Comparison of ENCODE assay signal across 8 cellular contexts in the genomic region with DNA sequence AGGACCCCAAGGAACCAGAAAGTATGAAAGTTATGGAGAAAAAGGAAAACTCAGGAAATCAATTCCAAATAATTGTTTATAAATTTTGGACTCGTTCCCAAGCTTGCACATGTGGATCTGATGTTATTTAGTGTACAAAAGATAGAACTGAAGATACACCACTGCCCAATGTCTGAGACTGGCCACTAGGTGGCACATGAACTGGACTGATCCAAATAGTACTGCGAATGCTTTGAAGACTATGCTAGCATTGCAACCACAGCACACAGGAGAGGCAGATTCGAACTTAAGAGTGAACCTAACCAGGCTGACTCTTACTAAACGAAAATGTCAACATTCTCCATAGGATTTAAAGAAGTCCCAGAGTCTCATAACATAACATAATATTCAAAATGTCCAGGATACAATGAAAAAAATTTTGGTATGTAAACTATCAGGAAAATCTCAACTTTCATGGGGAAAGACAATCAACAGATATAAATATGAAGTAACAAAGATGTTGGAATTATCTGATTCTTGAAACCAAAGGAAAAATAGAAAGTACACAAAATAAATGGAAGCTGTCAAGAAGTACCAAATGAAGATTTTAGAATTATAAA.
DNase-seq lines count a peak whose midpoint lies in the region; ATAC-seq and TF ChIP-seq lines count a peak whose summit lies in the region.

No MANE protein-coding gene starts in this region.

- H3K4me3 Mint-ChIP-seq in activated CD8-positive, alpha-beta memory T cell treated with anti-CD3 and anti-CD28 coated beads, Interleukin-2, amount 10 ng/mL, durations not matched to agents 7 days and 5 days, result no peak overlapping the region
- H3K4me3 Mint-ChIP-seq in nephron, result no peak overlapping the region

- no peaks in the 10 kb centered on the region for H3K27me3 Mint-ChIP-seq in activated CD8-positive, alpha-beta memory T cell treated with anti-CD3 and anti-CD28 coated beads, Interleukin-2, amount 10 ng/mL, durations not matched to agents 7 days and 5 days
- H3K27me3 Mint-ChIP-seq in nephron (ENCODE audit: low read depth), result no peaks in the 10 kb centered on the region

- POLR2A ChIA-PET in RWPE1 (lab: Yijun Ruan, JAX; ENCODE audit: low non-redundant PET), result no interaction called here

- TF ChIP-seq POLR2A in erythroblast (IDR thresholded peaks at IDR 0.05; ENCODE audit: low read length), result no peak

- no peak for ATAC-seq in activated CD8-positive, alpha-beta memory T cell treated with anti-CD3 and anti-CD28 coated beads, Interleukin-2, amount 10 ng/mL, durations not matched to agents 7 days and 5 days
- ATAC-seq in GM21529 (IDR thresholded peaks at IDR 0.05; ENCODE audit: unreplicated experiment), result peak; percentile 80

- H3K36me3 Mint-ChIP-seq in activated CD8-positive, alpha-beta memory T cell treated with anti-CD3 and anti-CD28 coated beads, Interleukin-2, amount 10 ng/mL, durations not matched to agents 7 days and 5 days, result no peaks in the 10 kb centered on the region
- no peaks in the 10 kb centered on the region for H3K36me3 Mint-ChIP-seq in nephron (ENCODE audit: low read depth)

- no peaks in the 10 kb centered on the region for H3K4me1 Mint-ChIP-seq in activated CD8-positive, alpha-beta memory T cell treated with anti-CD3 and anti-CD28 coated beads, Interleukin-2, amount 10 ng/mL, durations not matched to agents 7 days and 5 days
- no peaks in the 10 kb centered on the region for H3K4me1 Mint-ChIP-seq in nephron

- DNase-seq in activated CD8-positive, alpha-beta memory T cell treated with anti-CD3 and anti-CD28 coated beads, Interleukin-2, amount 10 ng/mL, durations not matched to agents 7 days and 5 days, result peak; percentile 39
- no peak for DNase-seq in activated CD8-positive, alpha-beta memory T cell treated with anti-CD3 and anti-CD28 coated beads, Interleukin-2, amount 50 U/mL, for 48 hours
- DNase-seq in HPDE6-E6E7 (ENCODE audit: extremely low spot score) (peak; percentile 26), RWPE1 (ENCODE audit: low spot score) (peak; percentile 36), erythroblast (lab: John Stamatoyannopoulos, UW) (peak; percentile 15 to 47)
- no peak for DNase-seq in activated effector memory CD4-positive, alpha-beta T cell treated with Interleukin-2 at 50 U/mL for 16 hours

- CTCF ChIA-PET in activated CD8-positive, alpha-beta memory T cell treated with anti-CD3 and anti-CD28 coated beads, Interleukin-2, amount 10 ng/mL, durations not matched to agents 7 days and 5 days (lab: Charles Lee), result no interaction called here
- CTCF ChIA-PET in RWPE1 (lab: Yijun Ruan, JAX), result interaction anchor here (0.7 to 0.9 kb wide), 4 partner anchors 9 to 1409 kb away, joined by 3 read pairs; no protein-coding TSS in a partner anchor

- TF ChIP-seq CTCF in RWPE1 (conservative IDR thresholded peaks at IDR 0.05; ENCODE audit: low read depth) (peak; percentile 64), nephron (IDR thresholded peaks at IDR 0.05; ENCODE audit: unreplicated experiment in 3 of 3) (peak; percentile 23 to 49 (median 37))

- no peak overlapping the region for H3K27ac Mint-ChIP-seq in activated CD8-positive, alpha-beta memory T cell treated with anti-CD3 and anti-CD28 coated beads, Interleukin-2, amount 10 ng/mL, durations not matched to agents 7 days and 5 days
- H3K27ac Mint-ChIP-seq in nephron, result no peak overlapping the region

- H3K27ac ChIP-seq in RWPE1, result no peak overlapping the region

- H3K9me3 Mint-ChIP-seq in activated CD8-positive, alpha-beta memory T cell treated with anti-CD3 and anti-CD28 coated beads, Interleukin-2, amount 10 ng/mL, durations not matched to agents 7 days and 5 days (ENCODE audit: low read depth), result peaks cover 7% of the 10 kb centered on the region
- peaks cover 8% of the 10 kb centered on the region for H3K9me3 Mint-ChIP-seq in nephron

Comparison
In these comparisons a context has a peak if more than half of its experiments do, and no peak if none do; other contexts are left out.
1. DNase-seq: peak in activated CD8-positive, alpha-beta memory T cell treated with anti-CD3 and anti-CD28 coated beads, Interleukin-2, amount 10 ng/mL, durations not matched to agents 7 days and 5 days (single experiment), HPDE6-E6E7 (single experiment), RWPE1 (single experiment) and erythroblast (2 of 2); none in activated CD8-positive, alpha-beta memory T cell treated with anti-CD3 and anti-CD28 coated beads, Interleukin-2, amount 50 U/mL, for 48 hours (single experiment) and activated effector memory CD4-positive, alpha-beta T cell treated with Interleukin-2 at 50 U/mL for 16 hours (single experiment).